In genomic region chr9:84411647-84412267, GRCh38 we compare ENCODE assay signal across 10 cellular contexts.
"Had no signal": no experiment of that assay in that cellular context is flagged by ENCODE, and none has a peak within 500 bp of the region (broad histone marks: within the 10 kb centered on the region; RNA-seq: fewer than 3 reads in every experiment).

No MANE protein-coding gene starts in this region.

- H3K27me3 ChIP-seq: suprapubic skin had no signal

- H3K4me3 ChIP-seq: suprapubic skin had no signal

- ATAC-seq: activated T-cell treated with anti-CD3 and anti-CD28 coated beads, Interleukin-2, amount 50 U/mL, for 4 hours; stimulated activated naive CD8-positive, alpha-beta T cell treated with anti-CD3 and anti-CD28 coated beads, Interleukin-15, Interleukin-2, amounts not matched to agents 100 U/mL and 50 U/mL, for 24 hours had no signal

- H2AFZ ChIP-seq: parathyroid adenoma had no signal

- H3K27ac ChIP-seq: parathyroid adenoma, suprapubic skin, WERI-Rb-1 had no signal

- H3K79me2 ChIP-seq: parathyroid adenoma had no signal

- H3K36me3 ChIP-seq: suprapubic skin, WERI-Rb-1 had no signal

- H3K9me3 ChIP-seq: suprapubic skin had no signal

- DNase-seq: activated CD4-positive, alpha-beta memory T cell treated with anti-CD3 and anti-CD28 coated beads for 36 hours; activated effector memory CD4-positive, alpha-beta T cell treated with Interleukin-2 at 50 U/mL for 16 hours; activated naive CD4-positive, alpha-beta T cell treated with anti-CD3 and anti-CD28 coated beads, Interleukin-2, amount 50 U/mL, for 16 hours; activated T-cell treated with anti-CD3 and anti-CD28 coated beads, Interleukin-2, amount 50 U/mL, for 4 hours; kidney glomerular epithelial cell; stimulated activated CD4-positive, alpha-beta T cell treated with anti-CD3 and anti-CD28 coated beads, Interleukin-2, amount 100 ng/mL, for 48 hours; stimulated activated naive CD8-positive, alpha-beta T cell treated with anti-CD3 and anti-CD28 coated beads, Interleukin-15, Interleukin-2, amounts not matched to agents 100 U/mL and 50 U/mL, for 24 hours; WERI-Rb-1 had no signal

- H3K4me1 ChIP-seq: parathyroid adenoma, suprapubic skin had no signal
